In genomic region chr1:93961443-93961842, GRCh38 we compare ENCODE assay signal across 20 cellular contexts.
"Had no signal": no experiment of that assay in that cellular context is flagged by ENCODE, and none has a peak within 500 bp of the region (broad histone marks: within the 10 kb centered on the region; RNA-seq: fewer than 3 reads in every experiment).

No MANE protein-coding gene starts in this region.

- FAIRE-seq: frontal cortex had no signal

- H3K27ac ChIP-seq: neural progenitor cell, right atrium auricular region, upper lobe of right lung had no signal

- H3K36me3 ChIP-seq: neural progenitor cell, right atrium auricular region, upper lobe of right lung had no signal

- H3K4me1 ChIP-seq: neural progenitor cell, right atrium auricular region had no signal

- H3K4me2 ChIP-seq: neural progenitor cell had no signal

- H3K4me3 ChIP-seq: neural progenitor cell, right atrium auricular region, upper lobe of right lung had no signal

- DNase-seq: activated CD4-positive, alpha-beta T cell treated with anti-CD3 and anti-CD28 coated beads, Interleukin-2, amount 10 ng/mL, durations not matched to agents 24 days and 14 days; activated CD4-positive, CD25-positive, alpha-beta regulatory T cell; activated CD8-positive, alpha-beta T cell treated with anti-CD3 and anti-CD28 coated beads for 36 hours; activated gamma-delta T cell; activated naive CD4-positive, alpha-beta T cell treated with anti-CD3 and anti-CD28 coated beads, Interleukin-2, amount 50 U/mL, for 16 hours; activated naive CD8-positive, alpha-beta T cell treated with anti-CD3 and anti-CD28 coated beads, Interleukin-2, amount 50 U/mL, for 24 hours; effector CD8-positive, alpha-beta T cell; hypothalamus; left cardiac atrium; mesenchymal stem cell; naive thymus-derived CD4-positive, alpha-beta T cell; stimulated activated CD4-positive, alpha-beta T cell treated with anti-CD3 and anti-CD28 coated beads, Interleukin-12 subunit alpha, Interleukin-12 subunit beta, amount 100 ng/mL, for 4 hours; stimulated activated CD4-positive, alpha-beta T cell treated with anti-CD3 and anti-CD28 coated beads, Interleukin-4, amount 100 ng/mL, for 4 hours; stimulated activated naive CD8-positive, alpha-beta T cell treated with anti-CD3 and anti-CD28 coated beads, Interleukin-15, Interleukin-2, amounts not matched to agents 100 U/mL and 50 U/mL, for 24 hours; T-helper 9 cell; upper lobe of right lung had no signal

- H2AFZ ChIP-seq: neural progenitor cell had no signal

- H3K9me3 ChIP-seq: upper lobe of right lung had no signal

- H3K27me3 ChIP-seq: neural progenitor cell, right atrium auricular region, upper lobe of right lung had no signal

- ATAC-seq: activated CD8-positive, alpha-beta T cell treated with anti-CD3 and anti-CD28 coated beads for 36 hours; activated naive CD8-positive, alpha-beta T cell treated with anti-CD3 and anti-CD28 coated beads, Interleukin-2, amount 50 U/mL, for 24 hours; esophagus mucosa; left cardiac atrium; naive thymus-derived CD4-positive, alpha-beta T cell; stimulated activated naive CD8-positive, alpha-beta T cell treated with anti-CD3 and anti-CD28 coated beads, Interleukin-15, Interleukin-2, amounts not matched to agents 100 U/mL and 50 U/mL, for 24 hours; upper lobe of right lung had no signal

- H3K9ac ChIP-seq: neural progenitor cell had no signal
